8 cellular contexts compared by ENCODE assay signal in the genomic region with DNA sequence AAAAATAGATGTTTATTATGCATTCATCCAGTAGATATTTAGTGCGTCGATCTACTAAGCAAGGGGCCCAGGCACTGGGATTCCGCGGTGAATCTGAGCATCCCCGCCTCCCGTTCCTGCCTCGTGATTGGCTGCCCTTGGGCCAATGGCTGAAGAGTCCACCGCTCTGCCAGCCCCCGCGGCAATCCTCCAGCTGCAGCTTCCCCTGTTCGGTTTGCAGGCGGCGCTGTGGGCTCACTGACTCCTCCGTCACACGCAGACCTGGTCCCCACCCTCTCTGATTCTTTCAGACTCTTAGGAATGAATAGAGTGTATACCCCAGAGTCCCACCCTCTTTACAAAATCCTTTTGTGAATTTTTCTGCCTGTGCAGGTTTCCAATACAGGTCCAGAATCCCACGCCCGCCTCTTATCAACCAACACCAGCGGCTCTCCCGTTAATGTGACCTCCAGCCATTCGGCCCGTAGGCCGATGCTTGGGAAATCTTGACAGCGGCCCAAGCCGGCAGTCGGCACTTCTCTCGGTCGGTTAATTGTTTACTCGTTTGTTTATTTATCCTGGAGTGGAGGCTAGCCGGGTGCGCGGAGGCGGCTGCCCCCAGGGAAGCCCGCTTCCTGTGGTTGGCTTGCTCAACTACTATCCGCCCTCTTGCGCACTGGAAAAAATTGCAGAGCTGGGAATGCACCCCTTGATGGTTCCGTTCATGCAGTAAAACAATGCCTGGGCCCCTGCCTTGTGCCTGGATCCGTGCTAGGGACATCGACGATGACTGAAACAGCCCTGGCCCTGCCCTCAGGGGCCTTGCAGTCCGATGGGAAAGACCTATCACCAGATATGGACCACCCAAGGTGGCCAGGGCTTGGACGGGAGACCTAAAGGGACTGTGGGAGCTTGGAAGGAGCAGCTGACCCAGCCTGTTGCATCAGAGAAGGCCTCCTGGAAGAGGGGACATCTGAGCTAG. TPM values are rescaled to one million over a fixed set of nuclear protein-coding genes. Genes with fewer than 3 reads are reported as not detected.
DNase-seq lines count a peak whose midpoint lies in the region; ATAC-seq and TF ChIP-seq lines count a peak whose summit lies in the region.

No MANE protein-coding gene starts in this region.

- intact Hi-C loops in CD4-positive, alpha-beta T cell (cut with DNase I, micrococcal nuclease): loop anchor here (1.0 to 10.0 kb wide), 6 partner anchors 135 to 416 kb away; a partner anchor contains a TSS

- TF ChIP-seq EP300 in neural cell (conservative IDR thresholded peaks at IDR 0.05; ENCODE audit: poor library complexity, severe bottlenecking): no peak

- no peaks in the 10 kb centered on the region for H3K9me3 ChIP-seq in CD4-positive, alpha-beta T cell (ENCODE audit: control insufficient read depth, low read length)
- H3K9me3 ChIP-seq in Karpas-422 (ENCODE audit: low read length) (no peaks in the 10 kb centered on the region), neural cell (ENCODE audit: low read length) (no peaks in the 10 kb centered on the region)

- peak overlapping the region; percentile 60 for H3K4me3 ChIP-seq in Karpas-422 (ENCODE audit: low read length)
- peak overlapping the region; percentile 2 for H3K4me3 ChIP-seq in neural cell (ENCODE audit: low read length)

- H3K36me3 ChIP-seq in Karpas-422 (ENCODE audit: insufficient read depth, low read length): no peaks in the 10 kb centered on the region
- H3K36me3 ChIP-seq in neural cell (ENCODE audit: insufficient read depth, low read length): no peaks in the 10 kb centered on the region

- no peaks in the 10 kb centered on the region for H3K27me3 ChIP-seq in CD4-positive, alpha-beta T cell (ENCODE audit: control insufficient read depth, insufficient read depth, low read length)
- H3K27me3 ChIP-seq in Karpas-422 (ENCODE audit: low read length) (no peaks in the 10 kb centered on the region), neural cell (ENCODE audit: insufficient read depth, low read depth, low read length) (no peaks in the 10 kb centered on the region)

- peaks cover 3% of the 10 kb centered on the region for H3K36me3 Mint-ChIP-seq in CD4-positive, alpha-beta T cell (ENCODE audit: low read depth)

- peaks cover 16% of the 10 kb centered on the region for H3K4me1 Mint-ChIP-seq in CD4-positive, alpha-beta T cell (ENCODE audit: low read depth)
- peaks cover 32% of the 10 kb centered on the region for H3K4me1 Mint-ChIP-seq in stimulated activated naive CD8-positive, alpha-beta T cell treated with anti-CD3 and anti-CD28 coated beads, Interleukin-15, amount 100 ng/mL, for 72 hours

- no peaks in the 10 kb centered on the region for H3K9me3 Mint-ChIP-seq in CD4-positive, alpha-beta T cell
- H3K9me3 Mint-ChIP-seq in stimulated activated naive CD8-positive, alpha-beta T cell treated with anti-CD3 and anti-CD28 coated beads, Interleukin-15, amount 100 ng/mL, for 72 hours: no peaks in the 10 kb centered on the region

- CTCF ChIA-PET in CD4-positive, alpha-beta T cell (lab: Charles Lee): interaction anchor here (0.5 to 1.5 kb wide), 17 partner anchors 10 to 388 kb away, joined by 3 to 9 read pairs (median 3); no protein-coding TSS in a partner anchor

- H3K27me3 Mint-ChIP-seq in CD4-positive, alpha-beta T cell: no peaks in the 10 kb centered on the region
- no peaks in the 10 kb centered on the region for H3K27me3 Mint-ChIP-seq in stimulated activated naive CD8-positive, alpha-beta T cell treated with anti-CD3 and anti-CD28 coated beads, Interleukin-15, amount 100 ng/mL, for 72 hours

- H4K20me1 ChIP-seq in Karpas-422 (ENCODE audit: insufficient read depth, low read depth, low read length): no peaks in the 10 kb centered on the region
- no peaks in the 10 kb centered on the region for H4K20me1 ChIP-seq in neural cell (ENCODE audit: insufficient read depth)

- peaks cover 21% of the 10 kb centered on the region for H3K4me1 ChIP-seq in Karpas-422 (ENCODE audit: low read length)

- ATAC-seq in CD4-positive, alpha-beta T cell (ENCODE audit: poor library complexity): peak; percentile 72
- ATAC-seq in GM21360 (IDR thresholded peaks at IDR 0.05; ENCODE audit: unreplicated experiment): peak; percentile 35
- peak; percentile 78 for ATAC-seq in stimulated activated naive CD8-positive, alpha-beta T cell treated with anti-CD3 and anti-CD28 coated beads, Interleukin-15, amount 100 ng/mL, for 72 hours

- DNase-seq in CD4-positive, alpha-beta T cell: peak; percentile 82 to 90 (median 88)
- DNase-seq in Karpas-422: peak; percentile 98
- DNase-seq in SIG-M5 (lab: John Stamatoyannopoulos, UW): peak; percentile 59
- peak; percentile 76 for DNase-seq in activated gamma-delta T cell (lab: John Stamatoyannopoulos, UW)
- DNase-seq in fibroblast of the conjunctiva (ENCODE audit: low read depth): peak; percentile 96
- peak; percentile 85 to 91 for DNase-seq in stimulated activated naive CD8-positive, alpha-beta T cell treated with anti-CD3 and anti-CD28 coated beads, Interleukin-15, amount 100 ng/mL, for 72 hours

- peak; percentile 82 for TF ChIP-seq CTCF in CD4-positive, alpha-beta T cell (IDR thresholded peaks at IDR 0.05)
- TF ChIP-seq CTCF in neural cell (IDR thresholded peaks at IDR 0.05; ENCODE audit: poor library complexity, severe bottlenecking): peak; percentile 77

- H3K4me3 Mint-ChIP-seq in CD4-positive, alpha-beta T cell: peak overlapping the region; percentile 72
- peak overlapping the region; percentile 72 to 86 for H3K4me3 Mint-ChIP-seq in stimulated activated naive CD8-positive, alpha-beta T cell treated with anti-CD3 and anti-CD28 coated beads, Interleukin-15, amount 100 ng/mL, for 72 hours

- H3K4me2 ChIP-seq in Karpas-422 (ENCODE audit: low read depth, low read length, poor library complexity, severe bottlenecking): peak overlapping the region; percentile 67
- no peak overlapping the region for H3K4me2 ChIP-seq in neural cell (ENCODE audit: low read length)

- H3K79me2 ChIP-seq in Karpas-422 (ENCODE audit: low read length): peaks cover 6% of the 10 kb centered on the region
- peaks cover under 1% of the 10 kb centered on the region for H3K79me2 ChIP-seq in neural cell (replicated peaks; ENCODE audit: insufficient read depth, low read length)

- no peaks in the 10 kb centered on the region for H3F3A ChIP-seq in neural cell (ENCODE audit: insufficient read depth, low read length, poor library complexity, severe bottlenecking)

- H3K9me2 ChIP-seq in Karpas-422 (replicated peaks; ENCODE audit: insufficient read depth, low read length) (no peaks in the 10 kb centered on the region), neural cell (ENCODE audit: insufficient read depth, low read length) (no peaks in the 10 kb centered on the region)

- H3K9ac ChIP-seq in Karpas-422 (ENCODE audit: low read length): peak overlapping the region; percentile 58
- H3K9ac ChIP-seq in neural cell (ENCODE audit: low read length): no peak overlapping the region

- peak; percentile 75 for TF ChIP-seq RAD21 in neural cell (conservative IDR thresholded peaks at IDR 0.05)

- H3K27ac Mint-ChIP-seq in CD4-positive, alpha-beta T cell: peak overlapping the region; percentile 76
- peak overlapping the region in 1 of 2 donors; percentile 74 for H3K27ac Mint-ChIP-seq in stimulated activated naive CD8-positive, alpha-beta T cell treated with anti-CD3 and anti-CD28 coated beads, Interleukin-15, amount 100 ng/mL, for 72 hours

- H2AFZ ChIP-seq in Karpas-422 (ENCODE audit: low read length) (peak overlapping the region; percentile 77; the same call in 1 of the 2 replicates), neural cell (ENCODE audit: low read depth, low read length) (no peak overlapping the region)

- H3K27ac ChIP-seq in CD4-positive, alpha-beta T cell (ENCODE audit: low read depth, low read length): no peak overlapping the region
- H3K27ac ChIP-seq in Karpas-422 (ENCODE audit: low read length) (no peak overlapping the region), neural cell (ENCODE audit: low read length) (peak overlapping the region; percentile 3)

- POLR2A ChIA-PET in CD4-positive, alpha-beta T cell (lab: Charles Lee): interaction anchor here (0.6 to 1.5 kb wide), 6 partner anchors 23 to 257 kb away, joined by 3 to 7 read pairs (median 4); a partner anchor contains a TSS

TF ChIP-seq in neural cell, 6 proteins besides CTCF, POLR2A, EP300 and RAD21 (continues in another document):
- TF ChIP-seq MXI1 (conservative IDR thresholded peaks at IDR 0.05; ENCODE audit: poor library complexity, severe bottlenecking): no peak
- no peak for TF ChIP-seq TAF1 (IDR thresholded peaks at IDR 0.05; ENCODE audit: low read depth)
- no peak for TF ChIP-seq EZH2 (IDR thresholded peaks at IDR 0.05; ENCODE audit: borderline replicate concordance, insufficient read depth, low read length, poor library complexity, severe bottlenecking)
- TF ChIP-seq, protein P1, sequence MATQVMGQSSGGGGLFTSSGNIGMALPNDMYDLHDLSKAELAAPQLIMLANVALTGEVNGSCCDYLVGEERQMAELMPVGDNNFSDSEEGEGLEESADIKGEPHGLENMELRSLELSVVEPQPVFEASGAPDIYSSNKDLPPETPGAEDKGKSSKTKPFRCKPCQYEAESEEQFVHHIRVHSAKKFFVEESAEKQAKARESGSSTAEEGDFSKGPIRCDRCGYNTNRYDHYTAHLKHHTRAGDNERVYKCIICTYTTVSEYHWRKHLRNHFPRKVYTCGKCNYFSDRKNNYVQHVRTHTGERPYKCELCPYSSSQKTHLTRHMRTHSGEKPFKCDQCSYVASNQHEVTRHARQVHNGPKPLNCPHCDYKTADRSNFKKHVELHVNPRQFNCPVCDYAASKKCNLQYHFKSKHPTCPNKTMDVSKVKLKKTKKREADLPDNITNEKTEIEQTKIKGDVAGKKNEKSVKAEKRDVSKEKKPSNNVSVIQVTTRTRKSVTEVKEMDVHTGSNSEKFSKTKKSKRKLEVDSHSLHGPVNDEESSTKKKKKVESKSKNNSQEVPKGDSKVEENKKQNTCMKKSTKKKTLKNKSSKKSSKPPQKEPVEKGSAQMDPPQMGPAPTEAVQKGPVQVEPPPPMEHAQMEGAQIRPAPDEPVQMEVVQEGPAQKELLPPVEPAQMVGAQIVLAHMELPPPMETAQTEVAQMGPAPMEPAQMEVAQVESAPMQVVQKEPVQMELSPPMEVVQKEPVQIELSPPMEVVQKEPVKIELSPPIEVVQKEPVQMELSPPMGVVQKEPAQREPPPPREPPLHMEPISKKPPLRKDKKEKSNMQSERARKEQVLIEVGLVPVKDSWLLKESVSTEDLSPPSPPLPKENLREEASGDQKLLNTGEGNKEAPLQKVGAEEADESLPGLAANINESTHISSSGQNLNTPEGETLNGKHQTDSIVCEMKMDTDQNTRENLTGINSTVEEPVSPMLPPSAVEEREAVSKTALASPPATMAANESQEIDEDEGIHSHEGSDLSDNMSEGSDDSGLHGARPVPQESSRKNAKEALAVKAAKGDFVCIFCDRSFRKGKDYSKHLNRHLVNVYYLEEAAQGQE (IDR thresholded peaks at IDR 0.05; ENCODE audit: borderline replicate concordance): no peak

RNA-seq across cellular contexts. Expression of a gene that starts 4.5 kb away (rescaled TPM):
- total RNA-seq in CD4-positive, alpha-beta T cell: 10 to 100 TPM; 15.7 to 16.1 TPM
- 19.7 and 30.4 TPM in 2 replicates for total RNA-seq in Karpas-422 (2014; rRNA removed; shearing (Covaris generic); ENCODE audit: low replicate concordance)
- 29.5 and 32.7 TPM in 2 replicates for polyA plus RNA-seq in neural cell
- 121 and 136 TPM in 2 replicates for polyA minus RNA-seq in neural cell

RNA-seq across cellular contexts. Expression of a gene that starts 5.7 kb away (rescaled TPM):
- total RNA-seq in CD4-positive, alpha-beta T cell: 10 to 100 TPM; 24.5 to 26.9 TPM
- total RNA-seq in Karpas-422 (2014; rRNA removed; shearing (Covaris generic); ENCODE audit: low replicate concordance): 63.7 and 85.5 TPM in 2 replicates
- polyA plus RNA-seq in neural cell: 167 and 172 TPM in 2 replicates
- 58.1 and 58.4 TPM in 2 replicates for polyA minus RNA-seq in neural cell
